ENCODE assay signal across 8 cellular contexts in genomic region chr19:18282021-18282787, GRCh38. TPM values are rescaled to one million over a fixed set of nuclear protein-coding genes. Genes with fewer than 3 reads are reported as not detected.
DNase-seq lines count a peak whose midpoint lies in the region; ATAC-seq and TF ChIP-seq lines count a peak whose summit lies in the region.

No MANE protein-coding gene starts in this region.

- CTCF ChIA-PET in CD8-positive, alpha-beta T cell (lab: Charles Lee) = interaction anchor here (4.5 to 11.0 kb wide), 4 partner anchors 10 to 45 kb away, joined by 34 to 318 read pairs (median 174); partner anchors contain the start of gene LSM4

- no peaks in the 10 kb centered on the region for H3K27me3 ChIP-seq in CD8-positive, alpha-beta T cell (ENCODE audit: insufficient read depth, low read length)
- H3K27me3 ChIP-seq in duodenal mucosa (ENCODE audit: control insufficient read depth in 1 of 2, insufficient read depth in 2 of 2, low read length in 2 of 2) (no peaks in the 10 kb centered on the region), mucosa of rectum (ENCODE audit: control insufficient read depth in 2 of 2, insufficient read depth in 2 of 2, low read length in 2 of 2) (no peaks in the 10 kb centered on the region), uterus (no peaks in the 10 kb centered on the region)

- H3K36me3 Mint-ChIP-seq in CD8-positive, alpha-beta T cell = peaks cover 25% of the 10 kb centered on the region

- no peaks in the 10 kb centered on the region for H3K9me3 Mint-ChIP-seq in CD8-positive, alpha-beta T cell

- peak overlapping the region; percentile 57 for H3K4me3 ChIP-seq in CD8-positive, alpha-beta T cell (ENCODE audit: low read depth, low read length)
- H3K4me3 ChIP-seq in duodenal mucosa (ENCODE audit: low read depth in 1 of 2, low read length in 2 of 2) = peak overlapping the region; percentile 55 to 67
- peak overlapping the region; percentile 67 to 80 for H3K4me3 ChIP-seq in mucosa of rectum (ENCODE audit: low read length in 2 of 2)
- H3K4me3 ChIP-seq in uterus = peak overlapping the region; percentile 50 to 73

- DNase-seq in CD8-positive, alpha-beta T cell = no peak
- DNase-seq in RPMI8226 (peak; percentile 47), uterus (no peak), T1000 (lab: John Stamatoyannopoulos, UW) (no peak)

- no peaks in the 10 kb centered on the region for H3K27me3 Mint-ChIP-seq in CD8-positive, alpha-beta T cell (ENCODE audit: low read depth)

- peak overlapping the region; percentile 96 for H3K27ac Mint-ChIP-seq in CD8-positive, alpha-beta T cell

- H3K4me1 ChIP-seq in CD8-positive, alpha-beta T cell (ENCODE audit: insufficient read depth, low read length) = peaks cover 39% of the 10 kb centered on the region
- peaks cover 34 to 39% of the 10 kb centered on the region in 2 donors for H3K4me1 ChIP-seq in duodenal mucosa (ENCODE audit: control insufficient read depth in 1 of 2, insufficient read depth in 2 of 2, low read length in 2 of 2)
- peaks cover 27 to 40% of the 10 kb centered on the region in 2 donors for H3K4me1 ChIP-seq in mucosa of rectum (ENCODE audit: control insufficient read depth in 2 of 2, insufficient read depth in 2 of 2, low read length in 2 of 2)
- peaks cover 0 to 10% of the 10 kb centered on the region in 2 donors for H3K4me1 ChIP-seq in uterus

- intact Hi-C loops in CD8-positive, alpha-beta T cell (cut with DNase I, micrococcal nuclease) = loop anchor here (1.0 to 5.0 kb wide), 2 partner anchors 8 to 305 kb away; partner anchors contain the start of gene REX1BD (in 1 of the 2)
- intact Hi-C loops in uterus (cut with DNase I; ENCODE audit: low total_unique reads) = no loop called here

- POLR2A ChIA-PET in CD8-positive, alpha-beta T cell (lab: Charles Lee) = interaction anchor here (0.5 to 6.5 kb wide), 34 partner anchors 9 to 1157 kb away, joined by 3 to 267 read pairs (median 6); partner anchors contain the start of genes COPE, DDX49, ELL and IFI30

- no peak for ATAC-seq in CD8-positive, alpha-beta T cell
- ATAC-seq in GM21717 (IDR thresholded peaks at IDR 0.05; ENCODE audit: unreplicated experiment) (peak; percentile 23), GM21381 (IDR thresholded peaks at IDR 0.05; ENCODE audit: unreplicated experiment) (no peak)

- no peak for TF ChIP-seq POLR2A in uterus (IDR thresholded peaks at IDR 0.05)

- H3K9ac ChIP-seq in duodenal mucosa (ENCODE audit: low read depth in 1 of 2, low read length in 2 of 2) = peak overlapping the region; percentile 93 to 99
- H3K9ac ChIP-seq in mucosa of rectum (ENCODE audit: low read depth in 1 of 2, low read length in 2 of 2) = peak overlapping the region; percentile 95 to 99

- H3K36me3 ChIP-seq in CD8-positive, alpha-beta T cell (ENCODE audit: insufficient read depth, low read length) = peaks cover 13% of the 10 kb centered on the region
- H3K36me3 ChIP-seq in duodenal mucosa (ENCODE audit: control insufficient read depth in 1 of 2, insufficient read depth in 2 of 2, low read length in 2 of 2) (peaks cover 12 to 13% of the 10 kb centered on the region in 2 donors), mucosa of rectum (ENCODE audit: control insufficient read depth in 2 of 2, insufficient read depth in 2 of 2, low read length in 2 of 2) (peaks cover 11 to 12% of the 10 kb centered on the region in 2 donors), uterus (no peaks in the 10 kb centered on the region)

- H3K4me3 Mint-ChIP-seq in CD8-positive, alpha-beta T cell = peak overlapping the region; percentile 84

- H3K4me1 Mint-ChIP-seq in CD8-positive, alpha-beta T cell (ENCODE audit: low read depth) = peaks cover 50% of the 10 kb centered on the region

- TF ChIP-seq CTCF in CD8-positive, alpha-beta T cell (IDR thresholded peaks at IDR 0.05) = no peak
- TF ChIP-seq CTCF in uterus (IDR thresholded peaks at IDR 0.05) = peak in 2 of 4 experiments; percentile 34 to 37

- H3K27ac ChIP-seq in CD8-positive, alpha-beta T cell (ENCODE audit: low read depth, low read length) = peak overlapping the region; percentile 90
- H3K27ac ChIP-seq in duodenal mucosa (ENCODE audit: low read depth, low read length) = peak overlapping the region; percentile 100
- peak overlapping the region; percentile 100 for H3K27ac ChIP-seq in mucosa of rectum (ENCODE audit: low read depth in 2 of 2, low read length in 2 of 2)
- peak overlapping the region; percentile 95 for H3K27ac ChIP-seq in uterus

- no peaks in the 10 kb centered on the region for H3K9me3 ChIP-seq in CD8-positive, alpha-beta T cell (ENCODE audit: low read length)
- no peaks in the 10 kb centered on the region for H3K9me3 ChIP-seq in duodenal mucosa (ENCODE audit: control insufficient read depth in 1 of 2, low read length in 2 of 2)
- no peaks in the 10 kb centered on the region for H3K9me3 ChIP-seq in mucosa of rectum (ENCODE audit: control insufficient read depth in 2 of 2, low read length in 2 of 2)
- no peaks in the 10 kb centered on the region for H3K9me3 ChIP-seq in uterus

RNA-seq across cellular contexts. Expression of gene JUND, which starts 0.8 kb away (rescaled TPM):
- 1,000 to 10,000 TPM; 1,995 to 2,125 TPM for total RNA-seq in CD8-positive, alpha-beta T cell
- 100 to 1,000 TPM; 152 to 386 (median 290) TPM for total RNA-seq in uterus

RNA-seq across cellular contexts. Expression of gene IQCN, which starts 8.0 kb away (rescaled TPM):
- 10 to 100 TPM in 1 of 2 experiments, 1 to 10 TPM in 1; 7.6 to 10.4 TPM for total RNA-seq in CD8-positive, alpha-beta T cell
- 10 to 100 TPM in 1 of 4 donors, 1 to 10 TPM in 3; 1.0 to 41.1 (median 3.0) TPM for total RNA-seq in uterus

RNA-seq across cellular contexts. Expression of gene LSM4, which starts 40.7 kb away (rescaled TPM):
- 10 to 100 TPM; 41.1 to 43.9 TPM for total RNA-seq in CD8-positive, alpha-beta T cell
- 100 to 1,000 TPM in 1 of 4 donors, 10 to 100 TPM in 2, 1 to 10 TPM in 1; 8.8 to 120 (median 64.2) TPM for total RNA-seq in uterus

RNA-seq across cellular contexts. Expression of gene PDE4C, which starts 56.0 kb away (rescaled TPM):
- total RNA-seq in CD8-positive, alpha-beta T cell = under 1 TPM in 1 of 2 experiments, not detected in 1; 0.71 TPM
- total RNA-seq in uterus = 1 to 10 TPM in 2 of 4 donors, not detected in 2; 1.7 to 3.3 TPM

RNA-seq across cellular contexts. Expression of gene PGPEP1, which starts 58.2 kb away (rescaled TPM):
- 10 to 100 TPM; 20.0 to 25.2 TPM for total RNA-seq in CD8-positive, alpha-beta T cell
- 10 to 100 TPM; 21.2 to 67.9 (median 38.1) TPM for total RNA-seq in uterus

Comparison
In these comparisons a context has a peak if more than half of its experiments do, and no peak if none do; other contexts are left out.
1. RNA of gene JUND, which starts 0.8 kb away (total RNA-seq): 1,995 to 2,125 TPM in CD8-positive, alpha-beta T cell; 152 to 386 TPM in uterus; every median in the first group is over 4 times any median in the second.
2. Peak in every context shown above with its lines, with median percentiles within 50 percentile points of each other: H3K27ac ChIP-seq and H3K4me3 ChIP-seq.